Comparison of ENCODE assay signal across 1 cellular context in the genomic region with DNA sequence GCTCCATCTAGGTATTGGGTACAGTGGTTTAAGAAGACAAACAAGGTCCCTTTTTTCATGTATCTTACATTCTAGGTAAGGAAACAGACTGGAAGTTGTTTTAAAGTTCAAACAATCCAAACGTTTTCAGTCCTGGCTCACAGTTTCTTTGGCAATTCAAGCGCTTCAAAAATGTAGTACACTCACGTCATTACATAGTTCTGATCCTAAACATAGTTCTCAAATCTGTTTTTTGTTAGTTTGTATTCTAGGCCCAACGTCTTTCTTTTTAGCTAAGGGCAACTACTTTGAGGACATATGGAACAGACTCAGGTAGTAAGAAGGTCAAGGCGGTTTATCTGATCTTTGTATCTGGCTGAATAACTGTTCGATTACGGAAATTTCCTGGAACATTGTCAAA.
TF ChIP-seq lines count a peak whose summit lies in the region.

No MANE protein-coding gene starts in this region.

TF ChIP-seq in IMR-90, 13 proteins besides CTCF, POLR2A, EP300 and RAD21 (continued from another document):
- TF ChIP-seq MAZ (IDR thresholded peaks at IDR 0.05; ENCODE audit: borderline replicate concordance, low read depth, low read length) (no peak), MXI1 (IDR thresholded peaks at IDR 0.05; ENCODE audit: borderline replicate concordance, low read depth, low read length) (no peak), CEBPB (IDR thresholded peaks at IDR 0.05; ENCODE audit: low read depth, low read length) (no peak), BHLHE40 (IDR thresholded peaks at IDR 0.05; ENCODE audit: low read depth, low read length) (no peak), RCOR1 (IDR thresholded peaks at IDR 0.05; ENCODE audit: insufficient replicate concordance, low read length) (no peak), FOS (IDR thresholded peaks at IDR 0.05; ENCODE audit: low read depth, low read length) (no peak)
TF ChIP-seq in IMR-90: peak in this region for 0.
